ENCODE assay signal across 9 cellular contexts in the genomic region with DNA sequence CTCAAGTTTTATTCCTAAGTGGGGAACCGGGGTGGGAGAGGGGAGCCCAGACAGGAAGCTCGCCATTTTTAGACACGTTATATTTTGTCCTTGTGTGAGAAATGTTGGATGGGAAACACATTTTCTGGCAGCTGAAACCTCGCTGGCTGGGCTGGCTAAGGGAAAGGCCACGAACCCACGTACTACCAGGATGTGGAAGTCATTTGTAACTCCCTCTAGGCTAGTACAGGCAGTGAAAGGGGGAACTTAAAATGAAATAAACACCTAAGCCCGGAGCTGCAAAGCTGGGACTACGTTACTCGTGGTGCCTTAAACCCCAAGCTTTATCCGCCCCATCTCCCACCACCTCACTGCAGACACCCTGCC. TPM values are rescaled to one million over a fixed set of nuclear protein-coding genes. Genes with fewer than 3 reads are reported as not detected.
DNase-seq lines count a peak whose midpoint lies in the region; ATAC-seq and TF ChIP-seq lines count a peak whose summit lies in the region.
"Had no signal": no experiment of that assay in that cellular context is flagged by ENCODE, and none has a peak within 500 bp of the region (broad histone marks: within the 10 kb centered on the region; RNA-seq: fewer than 3 reads in every experiment).

No MANE protein-coding gene starts in this region.

- no peak for TF ChIP-seq CTCF in HEK293 (tag by site-specific recombination; IDR thresholded peaks at IDR 0.05)
- no peak for TF ChIP-seq CTCF in ascending aorta (IDR thresholded peaks at IDR 0.05)

- no peaks in the 10 kb centered on the region for H3K27me3 ChIP-seq in ascending aorta

- no peak for DNase-seq in ascending aorta (ENCODE audit: low spot score in 2 of 2)
- no peak for DNase-seq in immature natural killer cell
- DNase-seq in head of caudate nucleus, result no peak
- DNase-seq in HT-29 (ENCODE audit: low spot score), result no peak

- CTCF ChIA-PET in HEK293 (lab: Yijun Ruan, JAX), result interaction anchor here (0.5 to 5.3 kb wide), 53 partner anchors 8 to 1415 kb away, joined by 3 to 56 read pairs (median 5); a partner anchor contains a TSS

- peak overlapping the region in 4 of 5 donors; percentile 46 to 70 (median 64) for H3K4me3 Mint-ChIP-seq in immature natural killer cell

- no peaks in the 10 kb centered on the region for H3K36me3 Mint-ChIP-seq in immature natural killer cell

- peaks cover 0 to 6% (median 2%) of the 10 kb centered on the region in 6 donors for H3K9me3 Mint-ChIP-seq in immature natural killer cell

- H3K4me1 ChIP-seq in HEK293 (ENCODE audit: control insufficient read depth, insufficient read depth, low read length), result peaks cover 11% of the 10 kb centered on the region
- H3K4me1 ChIP-seq in ascending aorta, result no peaks in the 10 kb centered on the region

- peaks cover 11% of the 10 kb centered on the region in 2 donors for H3K4me1 Mint-ChIP-seq in immature natural killer cell

- H3K36me3 ChIP-seq in HEK293 (ENCODE audit: control insufficient read depth in 2 of 2, insufficient read depth in 1 of 2, low read length in 2 of 2), result no peaks in the 10 kb centered on the region
- H3K36me3 ChIP-seq in ascending aorta, result no peaks in the 10 kb centered on the region

- H3K9me3 ChIP-seq in HEK293 (ENCODE audit: control insufficient read depth, insufficient read depth, low read depth, low read length) (no peaks in the 10 kb centered on the region), ascending aorta (no peaks in the 10 kb centered on the region)

- ATAC-seq in GM19023 (IDR thresholded peaks at IDR 0.05; ENCODE audit: unreplicated experiment), result no peak
- ATAC-seq in GM21717 (IDR thresholded peaks at IDR 0.05; ENCODE audit: unreplicated experiment), result no peak

- H3K27ac ChIP-seq in HEK293 (ENCODE audit: extremely low read depth, low read depth, low read length) (peak overlapping the region; percentile 80; the same call in 1 of the 2 replicates), ascending aorta (peak overlapping the region in 1 of 2 donors; percentile 70), skin epidermis (peak overlapping the region in 3 of 21 experiments; percentile 22 to 61 (median 23))

- POLR2A ChIA-PET in HEK293 (lab: Yijun Ruan, JAX), result interaction anchor here (0.6 to 3.5 kb wide), 5 partner anchors 10 to 233 kb away, joined by 3 to 50 read pairs (median 5); a partner anchor contains a TSS

- intact Hi-C loops in ascending aorta (cut with DNase I) (no loop called here), head of caudate nucleus (cut with DNase I) (loop anchor here (5.0 kb wide), 1 partner anchor 237 kb away; no protein-coding TSS in a partner anchor)

- H3K4me3 ChIP-seq in HEK293 (ENCODE audit: low read depth, low read length) (peak overlapping the region; percentile 53), ascending aorta (peak overlapping the region; percentile 43 to 63), skin epidermis (peak overlapping the region in 5 of 7 experiments; percentile 1 to 38 (median 32))

- H3K27ac Mint-ChIP-seq in immature natural killer cell, result no peak overlapping the region

- peaks cover 11 to 38% (median 25%) of the 10 kb centered on the region in 3 donors for H3K27me3 Mint-ChIP-seq in immature natural killer cell (ENCODE audit: low read depth in 3 of 3)

TF ChIP-seq in HEK293, 187 proteins besides CTCF, POLR2A, EP300 and RAD21:
- TF ChIP-seq ZFP69B (tag by site-specific recombination; IDR thresholded peaks at IDR 0.05) (no peak), ZNF433 (tag by site-specific recombination; IDR thresholded peaks at IDR 0.05; ENCODE audit: low read depth) (no peak), PRDM1 (tag by site-specific recombination; IDR thresholded peaks at IDR 0.05) (no peak), ZNF112 (tag by site-specific recombination; IDR thresholded peaks at IDR 0.05) (no peak), ZNF169 (tag by site-specific recombination; IDR thresholded peaks at IDR 0.05) (no peak), ZNF530 (tag by site-specific recombination; IDR thresholded peaks at IDR 0.05; ENCODE audit: low read depth) (no peak), ZNF211 (tag by site-specific recombination; IDR thresholded peaks at IDR 0.05; ENCODE audit: low read depth) (no peak), MZF1 (tag by site-specific recombination; IDR thresholded peaks at IDR 0.05; ENCODE audit: borderline replicate concordance) (no peak), SALL2 (tag by site-specific recombination; IDR thresholded peaks at IDR 0.05; ENCODE audit: borderline replicate concordance) (no peak)
- TF ChIP-seq, protein P1, sequence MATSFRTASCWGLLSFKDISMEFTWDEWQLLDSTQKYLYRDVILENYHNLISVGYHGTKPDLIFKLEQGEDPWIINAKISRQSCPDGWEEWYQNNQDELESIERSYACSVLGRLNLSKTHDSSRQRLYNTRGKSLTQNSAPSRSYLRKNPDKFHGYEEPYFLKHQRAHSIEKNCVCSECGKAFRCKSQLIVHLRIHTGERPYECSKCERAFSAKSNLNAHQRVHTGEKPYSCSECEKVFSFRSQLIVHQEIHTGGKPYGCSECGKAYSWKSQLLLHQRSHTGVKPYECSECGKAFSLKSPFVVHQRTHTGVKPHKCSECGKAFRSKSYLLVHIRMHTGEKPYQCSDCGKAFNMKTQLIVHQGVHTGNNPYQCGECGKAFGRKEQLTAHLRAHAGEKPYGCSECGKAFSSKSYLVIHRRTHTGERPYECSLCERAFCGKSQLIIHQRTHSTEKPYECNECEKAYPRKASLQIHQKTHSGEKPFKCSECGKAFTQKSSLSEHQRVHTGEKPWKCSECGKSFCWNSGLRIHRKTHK (tag by site-specific recombination; IDR thresholded peaks at IDR 0.05), result no peak
- TF ChIP-seq, protein P2, sequence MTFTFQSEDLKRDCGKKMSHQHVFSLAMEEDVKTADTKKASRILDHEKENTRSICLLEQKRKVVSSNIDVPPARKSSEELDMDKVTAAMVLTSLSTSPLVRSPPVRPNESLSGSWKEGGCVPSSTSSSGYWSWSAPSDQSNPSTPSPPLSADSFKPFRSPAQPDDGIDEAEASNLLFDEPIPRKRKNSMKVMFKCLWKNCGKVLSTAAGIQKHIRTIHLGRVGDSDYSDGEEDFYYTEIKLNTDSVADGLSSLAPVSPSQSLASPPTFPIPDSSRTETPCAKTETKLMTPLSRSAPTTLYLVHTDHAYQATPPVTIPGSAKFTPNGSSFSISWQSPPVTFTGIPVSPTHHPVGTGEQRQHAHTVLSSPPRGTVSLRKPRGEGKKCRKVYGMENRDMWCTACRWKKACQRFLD (tag by site-specific recombination; IDR thresholded peaks at IDR 0.05), result no peak
- TF ChIP-seq, protein P3, sequence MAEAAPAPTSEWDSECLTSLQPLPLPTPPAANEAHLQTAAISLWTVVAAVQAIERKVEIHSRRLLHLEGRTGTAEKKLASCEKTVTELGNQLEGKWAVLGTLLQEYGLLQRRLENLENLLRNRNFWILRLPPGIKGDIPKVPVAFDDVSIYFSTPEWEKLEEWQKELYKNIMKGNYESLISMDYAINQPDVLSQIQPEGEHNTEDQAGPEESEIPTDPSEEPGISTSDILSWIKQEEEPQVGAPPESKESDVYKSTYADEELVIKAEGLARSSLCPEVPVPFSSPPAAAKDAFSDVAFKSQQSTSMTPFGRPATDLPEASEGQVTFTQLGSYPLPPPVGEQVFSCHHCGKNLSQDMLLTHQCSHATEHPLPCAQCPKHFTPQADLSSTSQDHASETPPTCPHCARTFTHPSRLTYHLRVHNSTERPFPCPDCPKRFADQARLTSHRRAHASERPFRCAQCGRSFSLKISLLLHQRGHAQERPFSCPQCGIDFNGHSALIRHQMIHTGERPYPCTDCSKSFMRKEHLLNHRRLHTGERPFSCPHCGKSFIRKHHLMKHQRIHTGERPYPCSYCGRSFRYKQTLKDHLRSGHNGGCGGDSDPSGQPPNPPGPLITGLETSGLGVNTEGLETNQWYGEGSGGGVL (tag by site-specific recombination; IDR thresholded peaks at IDR 0.05), result no peak

RNA-seq across cellular contexts. Expression of a gene that starts 42.5 kb away (rescaled TPM):
- not detected for total RNA-seq in ascending aorta
- not detected for polyA plus RNA-seq in immature natural killer cell
- not detected in 2 replicates for total RNA-seq in HT-29 (2014; rRNA removed; shearing (Covaris generic))
- total RNA-seq: T-helper 2 cell treated with Interferon-gamma antibody and Interleukin-4, amounts not matched to agents 100 ng/mL and 5 ng/mL, for 36 hours had no signal
